Comparison of ENCODE assay signal across 9 cellular contexts in the genomic region with DNA sequence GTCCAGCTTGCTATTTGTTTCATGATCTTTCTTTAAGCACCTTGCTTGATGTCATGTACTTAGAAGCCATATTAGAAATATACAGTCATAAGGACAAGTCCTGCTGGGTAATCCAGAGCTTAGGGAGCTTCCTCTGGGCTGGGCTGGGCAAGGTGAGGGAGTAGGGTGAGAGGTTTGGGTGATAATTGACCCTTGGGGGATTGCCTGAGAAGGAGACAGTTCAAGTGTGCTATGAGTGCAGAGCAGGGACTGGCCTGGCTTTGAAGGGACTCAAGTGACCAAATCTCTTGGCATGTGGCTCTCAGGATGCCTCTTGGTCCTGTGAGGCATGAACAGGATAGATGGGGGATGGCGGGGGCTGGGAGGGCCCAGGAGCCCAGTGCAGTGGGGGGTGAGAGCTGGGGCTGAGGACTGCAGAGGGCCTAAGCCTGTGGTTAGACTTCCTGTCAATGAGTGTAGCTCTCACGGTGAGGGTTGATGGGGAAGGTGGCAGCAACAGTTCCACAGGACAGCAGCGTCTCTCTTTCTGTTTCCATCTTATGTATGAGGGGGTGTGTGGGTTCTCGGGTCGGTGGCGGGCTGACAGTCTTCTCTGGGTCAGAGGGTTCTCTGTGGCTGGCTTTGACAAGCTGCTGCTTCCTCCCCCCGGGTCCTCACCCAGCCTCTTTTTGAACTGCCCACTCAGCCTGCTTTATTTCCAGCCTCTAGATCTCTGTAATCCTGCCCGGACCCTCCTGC. TPM values are rescaled to one million over a fixed set of nuclear protein-coding genes. Genes with fewer than 3 reads are reported as not detected.
DNase-seq lines count a peak whose midpoint lies in the region; ATAC-seq, FAIRE-seq and TF ChIP-seq lines count a peak whose summit lies in the region.
"Had no signal": no experiment of that assay in that cellular context is flagged by ENCODE, and none has a peak within 500 bp of the region (broad histone marks: within the 10 kb centered on the region; RNA-seq: fewer than 3 reads in every experiment).

No MANE protein-coding gene starts in this region.

- H3K27me3 Mint-ChIP-seq in activated CD4-positive, alpha-beta memory T cell treated with anti-CD3 and anti-CD28 coated beads for 36 hours: peaks cover 2% of the 10 kb centered on the region
- H3K27me3 Mint-ChIP-seq in stimulated activated naive B cell treated with anti-CD40 and anti-IgM and Interleukin-4, amounts not matched to agents 10 μg/mL and 1 μg/mL and 100 μg/mL, for 72 hours: no peaks in the 10 kb centered on the region

- no peaks in the 10 kb centered on the region for H3K36me3 ChIP-seq in BLaER1 treated with 17β-estradiol and CSF1 and Interleukin-3, amounts not matched to agents 10 nM and 100 nM
- peaks cover 14 to 19% of the 10 kb centered on the region in 2 donors for H3K36me3 ChIP-seq in kidney (ENCODE audit: control insufficient read depth in 1 of 2, insufficient read depth in 2 of 2, low read length in 2 of 2)

- H3K9me3 ChIP-seq in BLaER1 treated with 17β-estradiol and CSF1 and Interleukin-3, amounts not matched to agents 10 nM and 100 nM (replicated peaks in 1 of 11): no peaks in the 10 kb centered on the region
- H3K9me3 ChIP-seq in kidney (ENCODE audit: control insufficient read depth in 1 of 2, low read length in 2 of 2): no peaks in the 10 kb centered on the region

- FAIRE-seq in kidney (lab: Jason Lieb, UNC): no peak

- H3K4me1 Mint-ChIP-seq in activated CD4-positive, alpha-beta memory T cell treated with anti-CD3 and anti-CD28 coated beads for 36 hours (ENCODE audit: low read depth): peaks cover 78% of the 10 kb centered on the region
- H3K4me1 Mint-ChIP-seq in stimulated activated naive B cell treated with anti-CD40 and anti-IgM and Interleukin-4, amounts not matched to agents 10 μg/mL and 1 μg/mL and 100 μg/mL, for 72 hours: peaks cover 43 to 75% of the 10 kb centered on the region in 2 donors

- H3K4me3 Mint-ChIP-seq in activated CD4-positive, alpha-beta memory T cell treated with anti-CD3 and anti-CD28 coated beads for 36 hours: peak overlapping the region; percentile 85
- H3K4me3 Mint-ChIP-seq in stimulated activated naive B cell treated with anti-CD40 and anti-IgM and Interleukin-4, amounts not matched to agents 10 μg/mL and 1 μg/mL and 100 μg/mL, for 72 hours: peak overlapping the region; percentile 53 to 76

- no peak overlapping the region for H3K4me3 ChIP-seq in BLaER1 treated with 17β-estradiol and CSF1 and Interleukin-3, amounts not matched to agents 10 nM and 100 nM
- H3K4me3 ChIP-seq in kidney (ENCODE audit: low read length in 2 of 2): no peak overlapping the region

- intact Hi-C loops in activated CD4-positive, alpha-beta memory T cell treated with anti-CD3 and anti-CD28 coated beads for 36 hours (cut with micrococcal nuclease): loop anchor here (1.0 to 10.0 kb wide), 8 partner anchors 31 to 242 kb away; partner anchors contain the start of genes BSPRY, C9orf43, CDC26 and POLE3
- intact Hi-C loops in kidney (cut with DNase I): no loop called here

- CTCF ChIA-PET in activated CD4-positive, alpha-beta memory T cell treated with anti-CD3 and anti-CD28 coated beads for 36 hours (lab: Charles Lee): interaction anchor here (1.0 to 4.3 kb wide), 8 partner anchors 62 to 243 kb away, joined by 3 to 37 read pairs (median 7); partner anchors contain the start of genes ALAD, CDC26 and PRPF4

- no peak for TF ChIP-seq CTCF in kidney (IDR thresholded peaks at IDR 0.05; ENCODE audit: borderline replicate concordance, extremely low read depth, insufficient read depth)

- peaks cover 0 to 23% (median 0%) of the 10 kb centered on the region in 11 experiments; a peak in 3 of 22 replicates for H3K27me3 ChIP-seq in BLaER1 treated with 17β-estradiol and CSF1 and Interleukin-3, amounts not matched to agents 10 nM and 100 nM

- H3K4me2 ChIP-seq in BLaER1 treated with 17β-estradiol and CSF1 and Interleukin-3, amounts not matched to agents 10 nM and 100 nM: peak overlapping the region; percentile 57 to 83 (median 71)

- H3K9me3 Mint-ChIP-seq in activated CD4-positive, alpha-beta memory T cell treated with anti-CD3 and anti-CD28 coated beads for 36 hours: no peaks in the 10 kb centered on the region
- no peaks in the 10 kb centered on the region for H3K9me3 Mint-ChIP-seq in stimulated activated naive B cell treated with anti-CD40 and anti-IgM and Interleukin-4, amounts not matched to agents 10 μg/mL and 1 μg/mL and 100 μg/mL, for 72 hours

- peak; percentile 87 for ATAC-seq in GM19467 (IDR thresholded peaks at IDR 0.05; ENCODE audit: unreplicated experiment)
- peak; percentile 78 for ATAC-seq in HG03575 (IDR thresholded peaks at IDR 0.05; ENCODE audit: extremely low read depth, insufficient number of reproducible peaks, low FRiP score, unreplicated experiment)
- peak; percentile 90 to 94 for ATAC-seq in stimulated activated naive B cell treated with anti-CD40 and anti-IgM and Interleukin-4, amounts not matched to agents 10 μg/mL and 1 μg/mL and 100 μg/mL, for 72 hours (replicated peaks)

- H3K27ac Mint-ChIP-seq in activated CD4-positive, alpha-beta memory T cell treated with anti-CD3 and anti-CD28 coated beads for 36 hours: peak overlapping the region; percentile 84
- H3K27ac Mint-ChIP-seq in stimulated activated naive B cell treated with anti-CD40 and anti-IgM and Interleukin-4, amounts not matched to agents 10 μg/mL and 1 μg/mL and 100 μg/mL, for 72 hours: peak overlapping the region; percentile 88

- DNase-seq in activated CD4-positive, alpha-beta memory T cell treated with anti-CD3 and anti-CD28 coated beads for 36 hours: peak; percentile 91
- DNase-seq in kidney (peak; percentile 59), NCI-H2196 (lab: John Stamatoyannopoulos, UW; ENCODE audit: unreplicated experiment) (no peak), NCI-H146 treated with DMSO at 0.1 percent for 48 hours (lab: John Stamatoyannopoulos, UW; ENCODE audit: unreplicated experiment) (no peak)
- peak; percentile 74 for DNase-seq in stimulated activated naive B cell treated with anti-CD40 and anti-IgM and Interleukin-4, amounts not matched to agents 10 μg/mL and 1 μg/mL and 100 μg/mL, for 72 hours

- H3K9ac ChIP-seq in BLaER1 treated with 17β-estradiol and CSF1 and Interleukin-3, amounts not matched to agents 10 nM and 100 nM: peak overlapping the region in 6 of 11 experiments; percentile 4 to 59 (median 29); a peak in 10 of 22 replicates
- H3K9ac ChIP-seq in kidney (ENCODE audit: low read length in 2 of 2): no peak overlapping the region

- POLR2A ChIA-PET in activated CD4-positive, alpha-beta memory T cell treated with anti-CD3 and anti-CD28 coated beads for 36 hours (lab: Charles Lee): interaction anchor here (1.0 to 2.9 kb wide), 11 partner anchors 9 to 241 kb away, joined by 3 to 17 read pairs (median 4); partner anchors contain the start of genes C9orf43, CDC26, POLE3 and PRPF4

- peaks cover 37 to 53% (median 43%) of the 10 kb centered on the region in 10 experiments for H3K4me1 ChIP-seq in BLaER1 treated with 17β-estradiol and CSF1 and Interleukin-3, amounts not matched to agents 10 nM and 100 nM
- peaks cover 23 to 27% of the 10 kb centered on the region in 2 donors for H3K4me1 ChIP-seq in kidney (ENCODE audit: control insufficient read depth in 1 of 2, insufficient read depth in 1 of 2, low read depth in 1 of 2, low read length in 2 of 2)

- no peaks in the 10 kb centered on the region; a peak in 1 of 22 replicates for H4K20me1 ChIP-seq in BLaER1 treated with 17β-estradiol and CSF1 and Interleukin-3, amounts not matched to agents 10 nM and 100 nM

- peaks cover 13% of the 10 kb centered on the region for H3K36me3 Mint-ChIP-seq in activated CD4-positive, alpha-beta memory T cell treated with anti-CD3 and anti-CD28 coated beads for 36 hours
- no peaks in the 10 kb centered on the region for H3K36me3 Mint-ChIP-seq in stimulated activated naive B cell treated with anti-CD40 and anti-IgM and Interleukin-4, amounts not matched to agents 10 μg/mL and 1 μg/mL and 100 μg/mL, for 72 hours

- peak overlapping the region in 8 of 11 experiments; percentile 17 to 54 (median 40); a peak in 10 of 22 replicates for H3K27ac ChIP-seq in BLaER1 treated with 17β-estradiol and CSF1 and Interleukin-3, amounts not matched to agents 10 nM and 100 nM
- H3K27ac ChIP-seq in kidney (ENCODE audit: low read depth in 2 of 2, low read length in 2 of 2): peak overlapping the region; percentile 34 to 35
- H3K27ac ChIP-seq: C4-2B had no signal

RNA-seq across cellular contexts. Expression of gene RGS3, which starts 53.5 kb away (rescaled TPM):
- total RNA-seq in activated CD4-positive, alpha-beta memory T cell treated with anti-CD3 and anti-CD28 coated beads for 36 hours: 10 to 100 TPM; 54.4 to 57.7 TPM
- 114 TPM for total RNA-seq in kidney
- polyA plus RNA-seq in kidney (ENCODE audit: insufficient read depth, low read depth, low replicate concordance): 137 TPM

Comparison
In these comparisons a context has a peak if more than half of its experiments do, and no peak if none do; other contexts are left out.
1. H3K9ac ChIP-seq: peak in BLaER1 treated with 17β-estradiol and CSF1 and Interleukin-3, amounts not matched to agents 10 nM and 100 nM (6 of 11); none in kidney (0 of 2).
2. DNase-seq: peak in activated CD4-positive, alpha-beta memory T cell treated with anti-CD3 and anti-CD28 coated beads for 36 hours (single experiment), kidney (single experiment) and stimulated activated naive B cell treated with anti-CD40 and anti-IgM and Interleukin-4, amounts not matched to agents 10 μg/mL and 1 μg/mL and 100 μg/mL, for 72 hours (single experiment); none in NCI-H2196 (single experiment) and NCI-H146 treated with DMSO at 0.1 percent for 48 hours (single experiment).
3. Peak in every context shown above with its lines, with median percentiles within 50 percentile points of each other: ATAC-seq.